ENCODE assay signal across 13 cellular contexts in genomic region chr6:157242791-157243190, GRCh38.
"Had no signal": no experiment of that assay in that cellular context is flagged by ENCODE, and none has a peak within 500 bp of the region (broad histone marks: within the 10 kb centered on the region; RNA-seq: fewer than 3 reads in every experiment).

No MANE protein-coding gene starts in this region.

- H3K9me3 ChIP-seq: left ventricle myocardium inferior, pancreas had no signal

- H3K27ac Mint-ChIP-seq: activated CD4-positive, alpha-beta T cell treated with anti-CD3 and anti-CD28 coated beads, Interleukin-2, amount 10 ng/mL, durations not matched to agents 7 days and 5 days; activated T-helper 2 cell treated with anti-CD3 and anti-CD28 coated beads, Interferon-gamma antibody, Interleukin-2, Interleukin-4, amounts not matched to agents 10 μg/mL and 5 μg/mL and 100 μg/mL, durations not matched to agents 14 hours and 24 hours and 36 hours; memory B cell had no signal

- H3K4me1 ChIP-seq: pancreas had no signal

- H3K36me3 ChIP-seq: left ventricle myocardium inferior, pancreas had no signal

- H3K27me3 ChIP-seq: pancreas had no signal

- H3K9me3 Mint-ChIP-seq: activated CD4-positive, alpha-beta T cell treated with anti-CD3 and anti-CD28 coated beads, Interleukin-2, amount 10 ng/mL, durations not matched to agents 7 days and 5 days; activated T-helper 2 cell treated with anti-CD3 and anti-CD28 coated beads, Interferon-gamma antibody, Interleukin-2, Interleukin-4, amounts not matched to agents 10 μg/mL and 5 μg/mL and 100 μg/mL, durations not matched to agents 14 hours and 24 hours and 36 hours had no signal

- H3K4me3 Mint-ChIP-seq: activated CD4-positive, alpha-beta T cell treated with anti-CD3 and anti-CD28 coated beads, Interleukin-2, amount 10 ng/mL, durations not matched to agents 7 days and 5 days; memory B cell; neural crest cell had no signal

- DNase-seq: activated CD4-positive, alpha-beta T cell treated with anti-CD3 and anti-CD28 coated beads, Interleukin-2, amount 10 ng/mL, durations not matched to agents 7 days and 5 days; activated CD4-positive, CD25-positive, alpha-beta regulatory T cell; activated naive CD4-positive, alpha-beta T cell treated with anti-CD3 and anti-CD28 coated beads, Interleukin-2, amount 50 U/mL, for 16 hours; activated T-cell treated with anti-CD3 and anti-CD28 coated beads for 4 hours; amygdala; foreskin melanocyte; left ventricle myocardium inferior; retina; trophoblast cell had no signal

- H3K4me3 ChIP-seq: left ventricle myocardium inferior, pancreas had no signal
